8 cellular contexts compared by ENCODE assay signal in the genomic region with DNA sequence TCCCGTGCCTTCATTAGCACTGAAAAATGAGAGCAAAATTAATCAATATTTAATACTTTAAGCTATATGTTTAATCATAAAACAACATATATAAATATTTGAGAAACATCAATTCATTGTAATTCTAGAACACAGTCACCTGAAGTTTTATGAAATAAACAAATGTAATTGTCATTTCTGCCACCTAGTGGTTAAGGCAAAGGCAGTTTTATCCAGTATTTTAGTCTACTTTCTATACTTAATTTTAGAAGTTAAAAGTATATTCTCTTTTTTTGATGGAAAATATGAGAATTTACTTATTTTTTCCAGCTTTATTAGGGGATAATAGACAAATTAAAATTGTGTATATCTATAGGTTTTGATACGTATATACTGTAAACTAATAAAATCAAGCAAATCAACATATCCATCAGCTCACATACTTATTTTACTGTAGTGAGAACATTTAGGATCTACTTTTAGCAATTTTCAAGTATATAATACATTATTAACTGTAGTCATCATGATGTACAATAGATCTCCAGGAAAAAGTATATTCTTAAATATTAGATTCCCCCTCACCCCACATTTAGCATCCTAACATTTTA. TPM values are rescaled to one million over a fixed set of nuclear protein-coding genes. Genes with fewer than 3 reads are reported as not detected.
DNase-seq lines count a peak whose midpoint lies in the region; ATAC-seq and TF ChIP-seq lines count a peak whose summit lies in the region.

No MANE protein-coding gene starts in this region.

- H3K27ac ChIP-seq in heart left ventricle (no peak overlapping the region), OCI-LY1 (ENCODE audit: low read depth, low read length, poor library complexity, severe bottlenecking) (no peak overlapping the region), tibial nerve (no peak overlapping the region)

- no peaks in the 10 kb centered on the region for H3K27me3 ChIP-seq in heart left ventricle
- no peaks in the 10 kb centered on the region for H3K27me3 ChIP-seq in OCI-LY1 (ENCODE audit: insufficient read depth, low read length)
- no peaks in the 10 kb centered on the region for H3K27me3 ChIP-seq in tibial nerve

- intact Hi-C loops in heart left ventricle (cut with DNase I), result loop anchor here in 5 of 10 donors (5.0 to 10.0 kb wide), 4 partner anchors 417 to 619 kb away; a partner anchor contains a TSS
- intact Hi-C loops in cardiac septum (cut with DNase I), result loop anchor here (10.0 kb wide), 1 partner anchor 419 kb away; a partner anchor contains a TSS

- H3K4me3 ChIP-seq in heart left ventricle (no peak overlapping the region), OCI-LY1 (ENCODE audit: low read depth, low read length, poor library complexity, severe bottlenecking) (no peak overlapping the region), fibroblast of villous mesenchyme (ENCODE audit: low read depth, low read length) (no peak overlapping the region), tibial nerve (no peak overlapping the region)

- H2AFZ ChIP-seq in OCI-LY1 (ENCODE audit: low read length), result no peak overlapping the region

- TF ChIP-seq CTCF in heart left ventricle (IDR thresholded peaks at IDR 0.05), result peak; percentile 39 to 69 (median 61)
- peak; percentile 48 for TF ChIP-seq CTCF in OCI-LY1 (IDR thresholded peaks at IDR 0.05; ENCODE audit: low read length)
- TF ChIP-seq CTCF in fibroblast of villous mesenchyme (IDR thresholded peaks at IDR 0.05; ENCODE audit: insufficient read depth, low read depth, low read length), result peak; percentile 52
- peak; percentile 15 to 44 (median 38) for TF ChIP-seq CTCF in tibial nerve (IDR thresholded peaks at IDR 0.05)

- H3K9ac ChIP-seq in OCI-LY1 (ENCODE audit: low read length), result no peak overlapping the region

- no peaks in the 10 kb centered on the region for H3F3A ChIP-seq in OCI-LY1 (ENCODE audit: insufficient read depth, low read length)

- H3K4me1 ChIP-seq in heart left ventricle (no peaks in the 10 kb centered on the region), OCI-LY1 (ENCODE audit: insufficient read depth, low read length, severe bottlenecking) (no peaks in the 10 kb centered on the region), tibial nerve (no peaks in the 10 kb centered on the region)

- H3K4me2 ChIP-seq in OCI-LY1 (ENCODE audit: low read length), result no peak overlapping the region

- no peaks in the 10 kb centered on the region for H4K20me1 ChIP-seq in OCI-LY1 (ENCODE audit: insufficient read depth, low read length)

- DNase-seq in heart left ventricle (no peak), cardiac septum (ENCODE audit: low spot score) (no peak), fibroblast of villous mesenchyme (ENCODE audit: low read depth) (peak; percentile 30), tibial nerve (ENCODE audit: low spot score in 2 of 2) (no peak), nucleus accumbens (lab: John Stamatoyannopoulos, UW) (no peak)

- no peaks in the 10 kb centered on the region for H3K9me3 ChIP-seq in heart left ventricle
- H3K9me3 ChIP-seq in OCI-LY1 (ENCODE audit: low read length), result no peaks in the 10 kb centered on the region
- no peaks in the 10 kb centered on the region for H3K9me3 ChIP-seq in tibial nerve

- H3K9me2 ChIP-seq in OCI-LY1 (ENCODE audit: low read depth, low read length), result no peaks in the 10 kb centered on the region

- H3K36me3 ChIP-seq in heart left ventricle, result peaks cover 0 to 82% (median 74%) of the 10 kb centered on the region in 9 donors
- peaks cover 75% of the 10 kb centered on the region for H3K36me3 ChIP-seq in OCI-LY1 (ENCODE audit: insufficient read depth, low read length)
- peaks cover 0 to 67% (median 0%) of the 10 kb centered on the region in 3 donors for H3K36me3 ChIP-seq in tibial nerve

- ATAC-seq in heart left ventricle (no peak), GM21723 (IDR thresholded peaks at IDR 0.05; ENCODE audit: unreplicated experiment) (no peak), HG02763 (IDR thresholded peaks at IDR 0.05; ENCODE audit: unreplicated experiment) (no peak)

- no peak for TF ChIP-seq EP300 in tibial nerve (IDR thresholded peaks at IDR 0.05)

- WGBS in heart left ventricle, 4 donors, result 92 to 94% (median 94%) methylated on average over 2 of the region's 2 CpGs
- WGBS in tibial nerve, 2 donors, result 82 to 84% methylated on average over 2 of the region's 2 CpGs

- TF ChIP-seq POLR2A in heart left ventricle (IDR thresholded peaks at IDR 0.05) (no peak), tibial nerve (IDR thresholded peaks at IDR 0.05) (no peak)

- H3K79me2 ChIP-seq in OCI-LY1 (ENCODE audit: insufficient read depth, low read length), result no peaks in the 10 kb centered on the region

RNA-seq across cellular contexts. Expression of a gene that starts 16.9 kb away (rescaled TPM):
- total RNA-seq in heart left ventricle (1 to 10 TPM; 5.3 to 8.1 (median 6.6) TPM), cardiac septum (6.3 TPM), fibroblast of villous mesenchyme (10.4 and 17.1 TPM in 2 replicates), tibial nerve (10 to 100 TPM; 22.1 to 35.4 (median 25.4) TPM)
- 1 to 10 TPM; 5.8 to 8.5 TPM for polyA plus RNA-seq in heart left ventricle

RNA-seq across cellular contexts. Expression of a gene that starts 33.7 kb away (rescaled TPM):
- 1 to 10 TPM; 1.1 to 3.3 (median 2.1) TPM for total RNA-seq in heart left ventricle
- 1 to 10 TPM; 1.2 to 2.1 TPM for polyA plus RNA-seq in heart left ventricle
- 1.4 TPM for total RNA-seq in cardiac septum
- 4.2 and 5.6 TPM in 2 replicates for total RNA-seq in fibroblast of villous mesenchyme
- total RNA-seq in tibial nerve, result 1 to 10 TPM; 3.9 to 9.4 (median 7.0) TPM

RNA-seq across cellular contexts. Expression of a gene that starts 57.1 kb away (rescaled TPM):
- total RNA-seq in heart left ventricle, result under 1 TPM in 2 of 9 donors, not detected in 7; 0.08 to 0.11 TPM
- polyA plus RNA-seq in heart left ventricle, result under 1 TPM in 1 of 2 donors, not detected in 1; 0.04 TPM
- total RNA-seq in cardiac septum, result 0.08 TPM
- total RNA-seq in fibroblast of villous mesenchyme, result 1.3 and 1.7 TPM in 2 replicates
- total RNA-seq in tibial nerve, result not detected
